ENCODE assay signal across 1 cellular context in the genomic region with DNA sequence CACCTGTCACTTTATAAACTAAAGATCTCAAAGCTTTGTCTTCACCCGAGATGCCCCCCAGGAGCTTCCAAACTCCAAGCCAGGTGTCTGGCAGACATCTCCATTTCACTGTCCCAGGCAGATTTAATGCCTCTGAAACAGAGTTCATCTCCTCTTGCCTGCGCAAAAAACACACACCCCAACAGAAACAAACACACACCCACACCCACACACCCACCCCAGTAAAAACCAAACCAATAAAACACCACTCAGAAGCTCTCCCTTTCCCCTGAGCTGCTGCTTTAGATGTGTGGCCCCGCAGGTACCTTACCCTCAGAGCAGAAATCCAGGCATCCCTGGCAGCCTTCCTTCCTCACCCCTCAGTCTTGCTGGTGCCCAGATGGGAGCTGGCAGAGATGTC.
TF ChIP-seq lines count a peak whose summit lies in the region.

No MANE protein-coding gene starts in this region.

TF ChIP-seq in IMR-90, 13 proteins besides CTCF, POLR2A, EP300 and RAD21 (continued from another document):
- TF ChIP-seq, protein P1, sequence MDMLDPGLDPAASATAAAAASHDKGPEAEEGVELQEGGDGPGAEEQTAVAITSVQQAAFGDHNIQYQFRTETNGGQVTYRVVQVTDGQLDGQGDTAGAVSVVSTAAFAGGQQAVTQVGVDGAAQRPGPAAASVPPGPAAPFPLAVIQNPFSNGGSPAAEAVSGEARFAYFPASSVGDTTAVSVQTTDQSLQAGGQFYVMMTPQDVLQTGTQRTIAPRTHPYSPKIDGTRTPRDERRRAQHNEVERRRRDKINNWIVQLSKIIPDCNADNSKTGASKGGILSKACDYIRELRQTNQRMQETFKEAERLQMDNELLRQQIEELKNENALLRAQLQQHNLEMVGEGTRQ (IDR thresholded peaks at IDR 0.05; ENCODE audit: low read depth, low read length), result no peak
- no peak for TF ChIP-seq RCOR1 (IDR thresholded peaks at IDR 0.05; ENCODE audit: insufficient replicate concordance, low read length)
- TF ChIP-seq MXI1 (IDR thresholded peaks at IDR 0.05; ENCODE audit: borderline replicate concordance, low read depth, low read length), result no peak
